18 cellular contexts compared by ENCODE assay signal in genomic region chr5:133731951-133732350, GRCh38.
DNase-seq lines count a peak whose midpoint lies in the region; ATAC-seq and TF ChIP-seq lines count a peak whose summit lies in the region.
"Had no signal": no experiment of that assay in that cellular context is flagged by ENCODE, and none has a peak within 500 bp of the region (broad histone marks: within the 10 kb centered on the region; RNA-seq: fewer than 3 reads in every experiment).

No MANE protein-coding gene starts in this region.

- TF ChIP-seq CTCF in RWPE2 (IDR thresholded peaks at IDR 0.05; ENCODE audit: poor library complexity, severe bottlenecking) (no peak), osteocyte (IDR thresholded peaks at IDR 0.05) (no peak), mucosa of descending colon (IDR thresholded peaks at IDR 0.05) (no peak)

- H3K27ac ChIP-seq in RWPE2 (ENCODE audit: poor library complexity, severe bottlenecking) (no peak overlapping the region), temporal lobe (ENCODE audit: low read depth, low read length) (peak overlapping the region; percentile 2)
- H3K27ac ChIP-seq: 22Rv1, A549, C4-2B, GM23248 had no signal

- H3K9me3 Mint-ChIP-seq in osteocyte (ENCODE audit: unreplicated experiment): peaks cover 14% of the 10 kb centered on the region
- H3K9me3 Mint-ChIP-seq: CD4-positive, alpha-beta T cell had no signal

- no peaks in the 10 kb centered on the region for H3K36me3 Mint-ChIP-seq in osteocyte (ENCODE audit: unreplicated experiment)

- H3K36me3 ChIP-seq in RWPE2 (ENCODE audit: low read depth) (no peaks in the 10 kb centered on the region), mucosa of descending colon (ENCODE audit: low read depth) (no peaks in the 10 kb centered on the region)
- H3K36me3 ChIP-seq: HAP-1 had no signal

- H3K4me3 ChIP-seq in RWPE2 (ENCODE audit: severe bottlenecking): no peak overlapping the region
- no peak overlapping the region for H3K4me3 ChIP-seq in mucosa of descending colon
- H3K4me3 ChIP-seq: A549, GM23248, HAP-1 had no signal

- DNase-seq in activated CD8-positive, alpha-beta memory T cell treated with anti-CD3 and anti-CD28 coated beads for 24 hours: peak; percentile 45
- no peak for DNase-seq in activated CD8-positive, alpha-beta memory T cell treated with anti-CD3 and anti-CD28 coated beads, Interleukin-2, amount 50 U/mL, for 48 hours
- no peak for DNase-seq in RWPE2 (ENCODE audit: low spot score)
- peak; percentile 70 for DNase-seq in osteocyte (ENCODE audit: extremely low spot score, unreplicated experiment)
- no peak for DNase-seq in NCI-H2081 treated with DMSO at 0.1 percent for 48 hours (lab: John Stamatoyannopoulos, UW)
- no peak for DNase-seq in mucosa of descending colon
- no peak for DNase-seq in MV-4-11 (lab: John Stamatoyannopoulos, UW)
- DNase-seq: AML-193, DMS153, DMS79, GDM1, GM23248 had no signal

- no peaks in the 10 kb centered on the region for H3K27me3 Mint-ChIP-seq in osteocyte (ENCODE audit: unreplicated experiment)

- peaks cover 12% of the 10 kb centered on the region for H3K4me1 Mint-ChIP-seq in osteocyte (ENCODE audit: unreplicated experiment)

- ATAC-seq in RWPE2 (ENCODE audit: low read depth): peak; percentile 18; the same call in 1 of the 3 replicates
- no peak for ATAC-seq in mucosa of descending colon
- ATAC-seq: A549 had no signal

- H3K27me3 ChIP-seq in RWPE2 (ENCODE audit: insufficient read depth, poor library complexity, severe bottlenecking): no peaks in the 10 kb centered on the region

- intact Hi-C loops in mucosa of descending colon (cut with DNase I, micrococcal nuclease): no loop called here

- H3K9me3 ChIP-seq in RWPE2 (ENCODE audit: severe bottlenecking) (no peaks in the 10 kb centered on the region), mucosa of descending colon (no peaks in the 10 kb centered on the region)
- H3K9me3 ChIP-seq: HAP-1 had no signal

- no peak overlapping the region for H3K27ac Mint-ChIP-seq in osteocyte (ENCODE audit: unreplicated experiment)
- H3K27ac Mint-ChIP-seq: CD4-positive, alpha-beta T cell had no signal

- H3K4me3 Mint-ChIP-seq in osteocyte (ENCODE audit: unreplicated experiment): no peak overlapping the region
- H3K4me3 Mint-ChIP-seq: CD4-positive, alpha-beta T cell had no signal

- H3K4me1 ChIP-seq in RWPE2 (ENCODE audit: insufficient read depth, poor library complexity, severe bottlenecking): peaks cover 9% of the 10 kb centered on the region
- H3K4me1 ChIP-seq in mucosa of descending colon (ENCODE audit: low read depth): no peaks in the 10 kb centered on the region
- H3K4me1 ChIP-seq: HAP-1 had no signal

Comparison
In these comparisons a context has a peak if more than half of its experiments do, and no peak if none do; other contexts are left out.
1. DNase-seq: peak in activated CD8-positive, alpha-beta memory T cell treated with anti-CD3 and anti-CD28 coated beads for 24 hours (single experiment) and osteocyte (single experiment); none in activated CD8-positive, alpha-beta memory T cell treated with anti-CD3 and anti-CD28 coated beads, Interleukin-2, amount 50 U/mL, for 48 hours (single experiment), RWPE2 (single experiment), NCI-H2081 treated with DMSO at 0.1 percent for 48 hours (single experiment), mucosa of descending colon (0 of 3) and MV-4-11 (single experiment).